19 cellular contexts compared by ENCODE assay signal in genomic region chr7:94666879-94667587, GRCh38.
"Had no signal": no experiment of that assay in that cellular context is flagged by ENCODE, and none has a peak within 500 bp of the region (broad histone marks: within the 10 kb centered on the region; RNA-seq: fewer than 3 reads in every experiment).

No MANE protein-coding gene starts in this region.

- H3K27me3 ChIP-seq: body of pancreas, esophagus squamous epithelium, neutrophil, thyroid gland had no signal

- ATAC-seq: activated CD4-positive, alpha-beta T cell treated with anti-CD3 and anti-CD28 coated beads for 36 hours; activated naive CD4-positive, alpha-beta T cell treated with anti-CD3 and anti-CD28 coated beads, Interleukin-2, amount 50 U/mL, for 72 hours; body of pancreas; stimulated activated memory B cell treated with anti-CD40 and anti-IgM and Interleukin-4, amounts not matched to agents 10 μg/mL and 1 μg/mL and 100 μg/mL, for 72 hours had no signal

- H3K4me1 ChIP-seq: body of pancreas, esophagus squamous epithelium, left ventricle myocardium inferior, thyroid gland had no signal

- H3K36me3 ChIP-seq: esophagus squamous epithelium, left ventricle myocardium inferior, neutrophil, thyroid gland had no signal

- H3K4me3 Mint-ChIP-seq: activated CD4-positive, alpha-beta memory T cell treated with anti-CD3 and anti-CD28 coated beads, Interleukin-2, amount 10 ng/mL, durations not matched to agents 7 days and 5 days; activated CD4-positive, alpha-beta T cell treated with anti-CD3 and anti-CD28 coated beads for 36 hours; central memory CD8-positive, alpha-beta T cell; naive B cell; stimulated activated memory B cell treated with anti-CD40 and anti-IgM and Interleukin-4, amounts not matched to agents 10 μg/mL and 1 μg/mL and 100 μg/mL, for 72 hours had no signal

- H3K9me3 Mint-ChIP-seq: activated naive CD4-positive, alpha-beta T cell treated with anti-CD3 and anti-CD28 coated beads, Interleukin-2, amount 50 U/mL, for 72 hours; central memory CD8-positive, alpha-beta T cell; stimulated activated memory B cell treated with anti-CD40 and anti-IgM and Interleukin-4, amounts not matched to agents 10 μg/mL and 1 μg/mL and 100 μg/mL, for 72 hours had no signal

- H3K4me3 ChIP-seq: body of pancreas, coronary artery, esophagus squamous epithelium, left ventricle myocardium inferior, thyroid gland had no signal

- H3K4me1 Mint-ChIP-seq: activated CD4-positive, alpha-beta T cell treated with anti-CD3 and anti-CD28 coated beads for 36 hours; central memory CD8-positive, alpha-beta T cell; stimulated activated memory B cell treated with anti-CD40 and anti-IgM and Interleukin-4, amounts not matched to agents 10 μg/mL and 1 μg/mL and 100 μg/mL, for 72 hours had no signal

- DNase-seq: activated CD4-positive, alpha-beta memory T cell treated with anti-CD3 and anti-CD28 coated beads, Interleukin-2, amount 10 ng/mL, durations not matched to agents 7 days and 5 days; activated CD4-positive, alpha-beta T cell treated with anti-CD3 and anti-CD28 coated beads for 36 hours; activated CD8-positive, alpha-beta memory T cell treated with anti-CD3 and anti-CD28 coated beads, Interleukin-2, amount 50 U/mL, for 4 hours; activated effector memory CD4-positive, alpha-beta T cell treated with anti-CD3 and anti-CD28 coated beads, Interleukin-2, amount 50 U/mL, for 16 hours; activated T-cell treated with anti-CD3 and anti-CD28 coated beads, Interleukin-2, amount 50 U/mL, for 48 hours; body of pancreas; effector CD4-positive, alpha-beta T cell; esophagus squamous epithelium; hypothalamus; kidney; left ventricle myocardium inferior; naive B cell; stimulated activated CD4-positive, alpha-beta T cell treated with anti-CD3 and anti-CD28 coated beads, Interleukin-12 subunit alpha, Interleukin-12 subunit beta, amount 100 ng/mL, for 4 hours; thyroid gland had no signal

- H3K27ac ChIP-seq: body of pancreas, coronary artery, esophagus squamous epithelium, left ventricle myocardium inferior, neutrophil, thyroid gland had no signal

- H3K27ac Mint-ChIP-seq: activated CD4-positive, alpha-beta memory T cell treated with anti-CD3 and anti-CD28 coated beads, Interleukin-2, amount 10 ng/mL, durations not matched to agents 7 days and 5 days; activated CD4-positive, alpha-beta T cell treated with anti-CD3 and anti-CD28 coated beads for 36 hours; activated naive CD4-positive, alpha-beta T cell treated with anti-CD3 and anti-CD28 coated beads, Interleukin-2, amount 50 U/mL, for 72 hours; naive B cell; stimulated activated memory B cell treated with anti-CD40 and anti-IgM and Interleukin-4, amounts not matched to agents 10 μg/mL and 1 μg/mL and 100 μg/mL, for 72 hours had no signal

- H3K9me3 ChIP-seq: body of pancreas, esophagus squamous epithelium, left ventricle myocardium inferior, neutrophil, thyroid gland had no signal

- FAIRE-seq: kidney had no signal

- H3K36me3 Mint-ChIP-seq: naive B cell; stimulated activated memory B cell treated with anti-CD40 and anti-IgM and Interleukin-4, amounts not matched to agents 10 μg/mL and 1 μg/mL and 100 μg/mL, for 72 hours had no signal
